Comparison of ENCODE assay signal across 1 cellular context in the genomic region with DNA sequence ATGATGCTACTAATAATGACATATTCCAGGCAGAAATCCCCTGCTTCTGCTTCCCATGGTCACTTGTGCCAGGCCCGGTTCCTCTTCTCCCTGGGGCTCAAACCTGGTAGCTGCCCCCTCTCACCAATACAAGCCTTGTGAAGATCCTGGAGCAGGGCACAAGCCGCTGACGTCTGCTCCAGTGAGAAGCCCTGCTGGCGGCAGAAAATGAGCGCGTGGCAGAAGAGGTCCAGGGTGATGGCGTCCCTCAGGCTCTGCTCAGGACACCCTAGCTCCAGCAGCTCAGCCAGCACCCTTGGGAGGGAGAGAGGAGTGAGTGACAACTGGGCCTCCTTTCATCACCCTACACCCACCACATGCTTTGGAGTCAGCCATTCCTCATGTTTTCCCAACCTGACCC.
TF ChIP-seq lines count a peak whose summit lies in the region.

No MANE protein-coding gene starts in this region.

TF ChIP-seq in GM23338, 12 proteins besides CTCF, POLR2A, EP300 and RAD21 (continued from another document):
- TF ChIP-seq, protein P1, sequence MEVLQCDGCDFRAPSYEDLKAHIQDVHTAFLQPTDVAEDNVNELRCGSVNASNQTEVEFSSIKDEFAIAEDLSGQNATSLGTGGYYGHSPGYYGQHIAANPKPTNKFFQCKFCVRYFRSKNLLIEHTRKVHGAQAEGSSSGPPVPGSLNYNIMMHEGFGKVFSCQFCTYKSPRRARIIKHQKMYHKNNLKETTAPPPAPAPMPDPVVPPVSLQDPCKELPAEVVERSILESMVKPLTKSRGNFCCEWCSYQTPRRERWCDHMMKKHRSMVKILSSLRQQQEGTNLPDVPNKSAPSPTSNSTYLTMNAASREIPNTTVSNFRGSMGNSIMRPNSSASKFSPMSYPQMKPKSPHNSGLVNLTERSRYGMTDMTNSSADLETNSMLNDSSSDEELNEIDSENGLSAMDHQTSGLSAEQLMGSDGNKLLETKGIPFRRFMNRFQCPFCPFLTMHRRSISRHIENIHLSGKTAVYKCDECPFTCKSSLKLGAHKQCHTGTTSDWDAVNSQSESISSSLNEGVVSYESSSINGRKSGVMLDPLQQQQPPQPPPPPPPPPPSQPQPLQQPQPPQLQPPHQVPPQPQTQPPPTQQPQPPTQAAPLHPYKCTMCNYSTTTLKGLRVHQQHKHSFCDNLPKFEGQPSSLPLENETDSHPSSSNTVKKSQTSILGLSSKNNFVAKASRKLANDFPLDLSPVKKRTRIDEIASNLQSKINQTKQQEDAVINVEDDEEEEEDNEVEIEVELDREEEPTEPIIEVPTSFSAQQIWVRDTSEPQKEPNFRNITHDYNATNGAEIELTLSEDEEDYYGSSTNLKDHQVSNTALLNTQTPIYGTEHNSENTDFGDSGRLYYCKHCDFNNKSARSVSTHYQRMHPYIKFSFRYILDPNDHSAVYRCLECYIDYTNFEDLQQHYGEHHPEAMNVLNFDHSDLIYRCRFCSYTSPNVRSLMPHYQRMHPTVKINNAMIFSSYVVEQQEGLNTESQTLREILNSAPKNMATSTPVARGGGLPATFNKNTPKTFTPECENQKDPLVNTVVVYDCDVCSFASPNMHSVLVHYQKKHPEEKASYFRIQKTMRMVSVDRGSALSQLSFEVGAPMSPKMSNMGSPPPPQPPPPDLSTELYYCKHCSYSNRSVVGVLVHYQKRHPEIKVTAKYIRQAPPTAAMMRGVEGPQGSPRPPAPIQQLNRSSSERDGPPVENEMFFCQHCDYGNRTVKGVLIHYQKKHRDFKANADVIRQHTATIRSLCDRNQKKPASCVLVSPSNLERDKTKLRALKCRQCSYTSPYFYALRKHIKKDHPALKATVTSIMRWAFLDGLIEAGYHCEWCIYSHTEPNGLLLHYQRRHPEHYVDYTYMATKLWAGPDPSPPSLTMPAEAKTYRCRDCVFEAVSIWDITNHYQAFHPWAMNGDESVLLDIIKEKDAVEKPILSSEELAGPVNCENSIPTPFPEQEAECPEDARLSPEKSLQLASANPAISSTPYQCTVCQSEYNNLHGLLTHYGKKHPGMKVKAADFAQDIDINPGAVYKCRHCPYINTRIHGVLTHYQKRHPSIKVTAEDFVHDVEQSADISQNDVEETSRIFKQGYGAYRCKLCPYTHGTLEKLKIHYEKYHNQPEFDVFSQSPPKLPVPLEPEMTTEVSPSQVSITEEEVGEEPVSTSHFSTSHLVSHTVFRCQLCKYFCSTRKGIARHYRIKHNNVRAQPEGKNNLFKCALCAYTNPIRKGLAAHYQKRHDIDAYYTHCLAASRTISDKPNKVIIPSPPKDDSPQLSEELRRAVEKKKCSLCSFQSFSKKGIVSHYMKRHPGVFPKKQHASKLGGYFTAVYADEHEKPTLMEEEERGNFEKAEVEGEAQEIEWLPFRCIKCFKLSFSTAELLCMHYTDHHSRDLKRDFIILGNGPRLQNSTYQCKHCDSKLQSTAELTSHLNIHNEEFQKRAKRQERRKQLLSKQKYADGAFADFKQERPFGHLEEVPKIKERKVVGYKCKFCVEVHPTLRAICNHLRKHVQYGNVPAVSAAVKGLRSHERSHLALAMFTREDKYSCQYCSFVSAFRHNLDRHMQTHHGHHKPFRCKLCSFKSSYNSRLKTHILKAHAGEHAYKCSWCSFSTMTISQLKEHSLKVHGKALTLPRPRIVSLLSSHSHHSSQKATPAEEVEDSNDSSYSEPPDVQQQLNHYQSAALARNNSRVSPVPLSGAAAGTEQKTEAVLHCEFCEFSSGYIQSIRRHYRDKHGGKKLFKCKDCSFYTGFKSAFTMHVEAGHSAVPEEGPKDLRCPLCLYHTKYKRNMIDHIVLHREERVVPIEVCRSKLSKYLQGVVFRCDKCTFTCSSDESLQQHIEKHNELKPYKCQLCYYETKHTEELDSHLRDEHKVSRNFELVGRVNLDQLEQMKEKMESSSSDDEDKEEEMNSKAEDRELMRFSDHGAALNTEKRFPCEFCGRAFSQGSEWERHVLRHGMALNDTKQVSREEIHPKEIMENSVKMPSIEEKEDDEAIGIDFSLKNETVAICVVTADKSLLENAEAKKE (CRISPR knock-in tag; IDR thresholded peaks at IDR 0.05) = no peak
- TF ChIP-seq CREB1 (CRISPR knock-in tag; IDR thresholded peaks at IDR 0.05; ENCODE audit: low read depth) (no peak), EZH2 (IDR thresholded peaks at IDR 0.05; ENCODE audit: low read depth, unreplicated experiment) (no peak), POLR2AphosphoS5 (IDR thresholded peaks at IDR 0.05; ENCODE audit: low read depth) (no peak), ZNF114 (CRISPR knock-in tag; IDR thresholded peaks at IDR 0.05) (no peak), ZNF331 (CRISPR knock-in tag; IDR thresholded peaks at IDR 0.05; ENCODE audit: low read depth) (no peak)
- TF ChIP-seq, protein P2, sequence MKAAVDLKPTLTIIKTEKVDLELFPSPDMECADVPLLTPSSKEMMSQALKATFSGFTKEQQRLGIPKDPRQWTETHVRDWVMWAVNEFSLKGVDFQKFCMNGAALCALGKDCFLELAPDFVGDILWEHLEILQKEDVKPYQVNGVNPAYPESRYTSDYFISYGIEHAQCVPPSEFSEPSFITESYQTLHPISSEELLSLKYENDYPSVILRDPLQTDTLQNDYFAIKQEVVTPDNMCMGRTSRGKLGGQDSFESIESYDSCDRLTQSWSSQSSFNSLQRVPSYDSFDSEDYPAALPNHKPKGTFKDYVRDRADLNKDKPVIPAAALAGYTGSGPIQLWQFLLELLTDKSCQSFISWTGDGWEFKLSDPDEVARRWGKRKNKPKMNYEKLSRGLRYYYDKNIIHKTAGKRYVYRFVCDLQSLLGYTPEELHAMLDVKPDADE (IDR thresholded peaks at IDR 0.05) = no peak
- TF ChIP-seq, protein P3, sequence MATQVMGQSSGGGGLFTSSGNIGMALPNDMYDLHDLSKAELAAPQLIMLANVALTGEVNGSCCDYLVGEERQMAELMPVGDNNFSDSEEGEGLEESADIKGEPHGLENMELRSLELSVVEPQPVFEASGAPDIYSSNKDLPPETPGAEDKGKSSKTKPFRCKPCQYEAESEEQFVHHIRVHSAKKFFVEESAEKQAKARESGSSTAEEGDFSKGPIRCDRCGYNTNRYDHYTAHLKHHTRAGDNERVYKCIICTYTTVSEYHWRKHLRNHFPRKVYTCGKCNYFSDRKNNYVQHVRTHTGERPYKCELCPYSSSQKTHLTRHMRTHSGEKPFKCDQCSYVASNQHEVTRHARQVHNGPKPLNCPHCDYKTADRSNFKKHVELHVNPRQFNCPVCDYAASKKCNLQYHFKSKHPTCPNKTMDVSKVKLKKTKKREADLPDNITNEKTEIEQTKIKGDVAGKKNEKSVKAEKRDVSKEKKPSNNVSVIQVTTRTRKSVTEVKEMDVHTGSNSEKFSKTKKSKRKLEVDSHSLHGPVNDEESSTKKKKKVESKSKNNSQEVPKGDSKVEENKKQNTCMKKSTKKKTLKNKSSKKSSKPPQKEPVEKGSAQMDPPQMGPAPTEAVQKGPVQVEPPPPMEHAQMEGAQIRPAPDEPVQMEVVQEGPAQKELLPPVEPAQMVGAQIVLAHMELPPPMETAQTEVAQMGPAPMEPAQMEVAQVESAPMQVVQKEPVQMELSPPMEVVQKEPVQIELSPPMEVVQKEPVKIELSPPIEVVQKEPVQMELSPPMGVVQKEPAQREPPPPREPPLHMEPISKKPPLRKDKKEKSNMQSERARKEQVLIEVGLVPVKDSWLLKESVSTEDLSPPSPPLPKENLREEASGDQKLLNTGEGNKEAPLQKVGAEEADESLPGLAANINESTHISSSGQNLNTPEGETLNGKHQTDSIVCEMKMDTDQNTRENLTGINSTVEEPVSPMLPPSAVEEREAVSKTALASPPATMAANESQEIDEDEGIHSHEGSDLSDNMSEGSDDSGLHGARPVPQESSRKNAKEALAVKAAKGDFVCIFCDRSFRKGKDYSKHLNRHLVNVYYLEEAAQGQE (IDR thresholded peaks at IDR 0.05; ENCODE audit: unreplicated experiment) = no peak
